In the genomic region with DNA sequence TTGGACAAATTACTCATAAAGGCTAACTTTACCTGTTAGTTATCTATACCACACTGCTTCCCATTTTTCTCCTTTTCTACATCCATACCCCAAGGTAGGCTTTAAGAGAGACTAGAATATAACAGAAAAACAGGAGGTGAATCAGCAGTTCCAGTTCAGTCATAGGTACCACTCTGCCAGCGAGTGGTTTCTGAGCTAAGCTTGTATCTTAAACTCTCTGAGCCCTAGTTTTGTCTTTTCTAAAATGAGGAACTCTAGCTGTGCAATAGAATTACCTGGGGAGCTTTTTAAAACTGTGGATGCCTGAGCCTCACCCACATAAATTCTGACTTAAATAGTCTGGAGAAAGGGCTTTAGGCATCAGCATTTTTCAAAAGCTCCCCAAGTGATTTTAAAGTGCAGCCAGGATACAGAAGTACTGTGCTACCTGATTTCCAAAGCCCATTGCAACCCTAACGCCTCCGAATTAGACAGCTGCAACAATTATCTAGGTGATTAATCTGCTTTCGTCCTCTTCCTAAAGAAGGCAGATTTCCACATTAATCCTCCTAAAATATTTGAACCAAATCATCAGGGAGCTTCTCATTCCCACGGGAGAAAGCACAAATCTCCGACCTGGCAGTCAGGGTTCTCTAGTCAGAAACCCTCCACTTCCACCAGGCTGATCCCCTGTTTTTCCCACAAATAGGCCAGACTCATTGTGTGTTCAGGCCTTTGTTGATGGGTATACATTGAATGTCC, we compare ENCODE assay signal across 23 cellular contexts. TPM values are rescaled to one million over a fixed set of nuclear protein-coding genes. Genes with fewer than 3 reads are reported as not detected.
DNase-seq lines count a peak whose midpoint lies in the region; FAIRE-seq and TF ChIP-seq lines count a peak whose summit lies in the region.
"Had no signal": no experiment of that assay in that cellular context is flagged by ENCODE, and none has a peak within 500 bp of the region (broad histone marks: within the 10 kb centered on the region; RNA-seq: fewer than 3 reads in every experiment).

No MANE protein-coding gene starts in this region.

- no peaks in the 10 kb centered on the region for H3K9me3 Mint-ChIP-seq in T-helper 2 cell treated with Interferon-gamma antibody and Interleukin-4, amounts not matched to agents 5 μg/mL and 100 μg/mL, for 36 hours
- no peaks in the 10 kb centered on the region for H3K9me3 Mint-ChIP-seq in brain
- H3K9me3 Mint-ChIP-seq in progenitor cell of endocrine pancreas (ENCODE audit: low read depth): no peaks in the 10 kb centered on the region

- H3K27me3 Mint-ChIP-seq in T-helper 2 cell treated with Interferon-gamma antibody and Interleukin-4, amounts not matched to agents 5 μg/mL and 100 μg/mL, for 36 hours (ENCODE audit: low read depth): no peaks in the 10 kb centered on the region
- no peaks in the 10 kb centered on the region for H3K27me3 Mint-ChIP-seq in brain
- no peaks in the 10 kb centered on the region for H3K27me3 Mint-ChIP-seq in progenitor cell of endocrine pancreas

- H3K36me3 Mint-ChIP-seq in T-helper 2 cell treated with Interferon-gamma antibody and Interleukin-4, amounts not matched to agents 5 μg/mL and 100 μg/mL, for 36 hours (ENCODE audit: low read depth): peaks cover 17% of the 10 kb centered on the region
- peaks cover 23% of the 10 kb centered on the region for H3K36me3 Mint-ChIP-seq in brain
- H3K36me3 Mint-ChIP-seq in progenitor cell of endocrine pancreas (ENCODE audit: insufficient read depth): peaks cover 5% of the 10 kb centered on the region

- peak overlapping the region; percentile 9 for H3K27ac Mint-ChIP-seq in T-helper 2 cell treated with Interferon-gamma antibody and Interleukin-4, amounts not matched to agents 5 μg/mL and 100 μg/mL, for 36 hours
- H3K27ac Mint-ChIP-seq in brain (peak overlapping the region in 3 of 5 experiments; percentile 0 to 36 (median 17)), progenitor cell of endocrine pancreas (peak overlapping the region; percentile 43)

- no peak for FAIRE-seq in GM12892 (lab: Jason Lieb, UNC)
- FAIRE-seq: small intestine had no signal

- DNase-seq in T-helper 2 cell treated with Interferon-gamma antibody and Interleukin-4, amounts not matched to agents 5 μg/mL and 100 μg/mL, for 36 hours (ENCODE audit: low spot score): no peak
- DNase-seq in T-helper 2 cell (no peak), NB4 (ENCODE audit: low read depth) (peak; percentile 27), progenitor cell of endocrine pancreas (ENCODE audit: low spot score, unreplicated experiment) (no peak), C1 segment of cervical spinal cord (lab: John Stamatoyannopoulos, UW) (no peak), GM12892 (ENCODE audit: insufficient read length) (no peak), ecto neural progenitor cell (ENCODE audit: low spot score) (no peak)
- DNase-seq: activated CD4-positive, alpha-beta T cell treated with anti-CD3 and anti-CD28 coated beads, Interleukin-2, amount 50 U/mL, for 1 hour; AML-193; Caco-2; cortex of kidney; heart right ventricle; KG1; left ventricle myocardium superior; NCI-H1694; NCI-H2227 treated with DMSO at 0.1 percent for 48 hours; psoas muscle; SIG-M5; small intestine; stimulated activated CD4-positive, alpha-beta T cell treated with anti-CD3 and anti-CD28 coated beads, Interleukin-2, amount 100 ng/mL, for 24 hours; stimulated activated naive CD4-positive, alpha-beta T cell treated with Interleukin-2 at 50 U/mL for 16 hours; thyroid gland had no signal

- no peak overlapping the region for H3K4me3 Mint-ChIP-seq in T-helper 2 cell treated with Interferon-gamma antibody and Interleukin-4, amounts not matched to agents 5 μg/mL and 100 μg/mL, for 36 hours
- H3K4me3 Mint-ChIP-seq in brain: no peak overlapping the region
- no peak overlapping the region for H3K4me3 Mint-ChIP-seq in progenitor cell of endocrine pancreas (ENCODE audit: low read depth)

- peaks cover 6% of the 10 kb centered on the region for H3K4me1 Mint-ChIP-seq in T-helper 2 cell treated with Interferon-gamma antibody and Interleukin-4, amounts not matched to agents 5 μg/mL and 100 μg/mL, for 36 hours (ENCODE audit: low read depth)
- H3K4me1 Mint-ChIP-seq in brain (peaks cover 19% of the 10 kb centered on the region), progenitor cell of endocrine pancreas (ENCODE audit: low read depth) (peaks cover 11% of the 10 kb centered on the region)

- H3K4me3 ChIP-seq in NB4 (ENCODE audit: low read depth, low read length): no peak overlapping the region
- H3K4me3 ChIP-seq: heart right ventricle, psoas muscle, thyroid gland had no signal

- TF ChIP-seq CTCF in NB4 (IDR thresholded peaks at IDR 0.05; ENCODE audit: low read depth, low read length) (no peak), brain (conservative IDR thresholded peaks at IDR 0.05) (no peak), progenitor cell of endocrine pancreas (IDR thresholded peaks at IDR 0.05; ENCODE audit: unreplicated experiment) (no peak)

- TF ChIP-seq POLR2A in NB4 (IDR thresholded peaks at IDR 0.05; ENCODE audit: extremely low read depth, insufficient read length): no peak
- TF ChIP-seq POLR2A in GM12892 (IDR thresholded peaks at IDR 0.05; ENCODE audit: low read depth, low read length): no peak

RNA-seq across cellular contexts. Expression of gene RPL7L1, which starts 37.4 kb away (rescaled TPM):
- 116 TPM for polyA plus RNA-seq in brain (ENCODE audit: insufficient read depth, low read depth, low replicate concordance)
- total RNA-seq in progenitor cell of endocrine pancreas: 82.8 and 88.9 TPM in 2 replicates
- polyA plus RNA-seq in GM12892 (2012; ENCODE audit: missing spikeins): 84.5 TPM
